In the genomic region with DNA sequence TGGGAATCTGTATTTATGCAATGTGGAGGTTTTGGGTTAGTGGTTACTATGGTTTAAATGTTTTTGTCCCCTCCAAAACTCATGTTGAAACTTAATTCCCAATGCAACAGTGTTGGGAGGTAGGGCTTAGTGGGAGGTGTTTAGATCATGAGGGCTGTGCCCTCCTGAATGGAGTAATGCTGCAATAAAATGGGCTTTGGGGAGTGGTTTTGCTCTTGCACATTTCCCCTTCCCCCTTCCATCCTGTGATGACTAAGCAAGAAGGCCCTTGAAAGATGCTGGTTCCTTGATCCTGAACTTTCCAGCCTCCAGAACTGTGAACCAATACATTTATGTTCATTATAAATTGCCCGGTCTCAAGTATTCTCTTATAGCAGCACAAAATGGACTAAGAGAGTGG, we compare ENCODE assay signal across 11 cellular contexts.
DNase-seq lines count a peak whose midpoint lies in the region; ATAC-seq and TF ChIP-seq lines count a peak whose summit lies in the region.
"Had no signal": no experiment of that assay in that cellular context is flagged by ENCODE, and none has a peak within 500 bp of the region (broad histone marks: within the 10 kb centered on the region; RNA-seq: fewer than 3 reads in every experiment).

No MANE protein-coding gene starts in this region.

- no peak overlapping the region for H3K4me3 ChIP-seq in ACC112 (ENCODE audit: low read depth, low read length)
- peak overlapping the region; percentile 12 for H3K4me3 ChIP-seq in OCI-LY1 (ENCODE audit: low read depth, low read length, poor library complexity, severe bottlenecking)
- no peak overlapping the region for H3K4me3 ChIP-seq in epithelial cell of esophagus (ENCODE audit: low read length)

- H3K9me3 ChIP-seq in OCI-LY1 (ENCODE audit: low read length) = no peaks in the 10 kb centered on the region

- H3K27me3 ChIP-seq in ACC112 (ENCODE audit: insufficient read depth, low read length) (no peaks in the 10 kb centered on the region), OCI-LY1 (ENCODE audit: insufficient read depth, low read length) (no peaks in the 10 kb centered on the region)

- TF ChIP-seq CTCF in OCI-LY1 (IDR thresholded peaks at IDR 0.05; ENCODE audit: low read length) (no peak), epithelial cell of esophagus (IDR thresholded peaks at IDR 0.05; ENCODE audit: insufficient read depth, low read depth, low read length, missing control alignments) (no peak), GM10248 (IDR thresholded peaks at IDR 0.05; ENCODE audit: control extremely low read depth, extremely low read depth, low read depth, missing control alignments) (no peak)

- POLR2A ChIA-PET in GM10248 (lab: Yijun Ruan, JAX) = no interaction called here

- no peak for ATAC-seq in HG03442 (IDR thresholded peaks at IDR 0.05; ENCODE audit: unreplicated experiment)
- ATAC-seq: CD8-positive, alpha-beta T cell; T-cell had no signal

- peak overlapping the region; percentile 70 for H2AFZ ChIP-seq in ACC112 (ENCODE audit: low read length, unreplicated experiment)
- no peak overlapping the region for H2AFZ ChIP-seq in OCI-LY1 (ENCODE audit: low read length)

- H3K36me3 ChIP-seq in ACC112 (ENCODE audit: insufficient read depth, low read length) (no peaks in the 10 kb centered on the region), OCI-LY1 (ENCODE audit: insufficient read depth, low read length) (no peaks in the 10 kb centered on the region)

- H3K9me2 ChIP-seq in OCI-LY1 (ENCODE audit: low read depth, low read length) = no peaks in the 10 kb centered on the region

- no peaks in the 10 kb centered on the region for H4K20me1 ChIP-seq in OCI-LY1 (ENCODE audit: insufficient read depth, low read length)

- H3F3A ChIP-seq in OCI-LY1 (ENCODE audit: insufficient read depth, low read length) = no peaks in the 10 kb centered on the region

- peak overlapping the region; percentile 41 for H3K27ac ChIP-seq in ACC112 (ENCODE audit: low read depth, low read length)
- no peak overlapping the region for H3K27ac ChIP-seq in OCI-LY1 (ENCODE audit: low read depth, low read length, poor library complexity, severe bottlenecking)

- H3K9ac ChIP-seq in OCI-LY1 (ENCODE audit: low read length) = no peak overlapping the region; the same call in 1 of the 2 replicates

- H3K4me2 ChIP-seq in OCI-LY1 (ENCODE audit: low read length) = peak overlapping the region; percentile 50

- H3K4me1 ChIP-seq in ACC112 (ENCODE audit: control insufficient read depth, insufficient read depth, low read length, unreplicated experiment) (peaks cover 12% of the 10 kb centered on the region), OCI-LY1 (ENCODE audit: insufficient read depth, low read length, severe bottlenecking) (peaks cover 17% of the 10 kb centered on the region)

- H3K79me2 ChIP-seq in ACC112 (ENCODE audit: control insufficient read depth, insufficient read depth, low read length, unreplicated experiment) (no peaks in the 10 kb centered on the region), OCI-LY1 (ENCODE audit: insufficient read depth, low read length) (no peaks in the 10 kb centered on the region)

- CTCF ChIA-PET in GM10248 (lab: Yijun Ruan, JAX) = no interaction called here

- DNase-seq in HCEC 1CT (peak; percentile 73), epithelial cell of esophagus (ENCODE audit: low read depth) (peak; percentile 49), GM10248 (ENCODE audit: extremely low spot score) (no peak), NCI-H1105 (lab: John Stamatoyannopoulos, UW) (no peak)
- DNase-seq in stimulated activated CD4-positive, alpha-beta T cell treated with anti-CD3 and anti-CD28 coated beads, Interleukin-4, amount 100 ng/mL, for 4 hours = no peak
- DNase-seq: CD8-positive, alpha-beta T cell; NCI-H2029 treated with DMSO at 0.1 percent for 48 hours; T-cell had no signal

Comparison
In these comparisons a context has a peak if more than half of its experiments do, and no peak if none do; other contexts are left out.
1. DNase-seq: peak in HCEC 1CT (single experiment) and epithelial cell of esophagus (single experiment); none in GM10248 (single experiment), NCI-H1105 (single experiment) and stimulated activated CD4-positive, alpha-beta T cell treated with anti-CD3 and anti-CD28 coated beads, Interleukin-4, amount 100 ng/mL, for 4 hours (0 of 2).